Comparison of ENCODE assay signal across 1 cellular context in the genomic region with DNA sequence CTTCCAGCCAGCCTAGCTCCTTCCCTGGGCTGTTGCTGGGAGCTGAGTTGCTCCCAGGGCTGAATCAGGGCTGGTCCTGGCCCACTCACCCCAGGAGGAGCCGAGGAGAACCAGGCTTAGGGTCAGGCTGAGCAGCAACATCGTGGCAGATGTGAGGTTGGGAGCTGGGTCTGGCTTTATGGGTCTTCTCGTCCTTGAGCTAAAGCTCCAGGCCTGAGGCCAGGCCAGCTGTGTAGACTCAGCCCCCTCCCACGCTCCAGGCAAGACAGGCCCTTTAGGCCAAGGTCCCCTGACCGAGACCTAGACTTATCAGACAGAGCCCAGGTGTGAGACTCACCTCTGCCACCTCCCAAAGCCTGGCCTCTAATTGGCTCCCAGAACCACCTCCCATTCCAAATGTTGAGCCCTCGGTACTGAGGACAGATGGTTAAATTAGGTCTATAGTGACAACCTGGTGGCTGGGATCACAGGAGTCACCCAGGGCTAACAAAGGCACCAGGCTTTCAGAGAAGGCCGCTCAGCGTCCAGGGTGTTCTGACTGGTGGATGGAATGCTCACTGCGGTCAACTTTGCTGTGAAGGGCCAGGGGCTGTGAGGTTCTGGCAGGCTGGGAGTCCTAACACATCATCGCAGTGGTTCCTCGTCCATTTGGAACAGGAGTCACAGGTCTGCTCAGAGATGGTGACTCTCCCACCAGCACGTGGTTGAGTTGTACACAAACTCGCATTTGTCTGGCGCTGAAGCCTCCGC.
TF ChIP-seq lines count a peak whose summit lies in the region.

A gene (minus strand): TSS at position 151 of the 750 bp plus-strand sequence. CDS start 10 bp downstream, at position 141.

TF ChIP-seq in GM23338, 12 proteins besides CTCF, POLR2A, EP300 and RAD21 (continued from another document):
- TF ChIP-seq, protein P1, sequence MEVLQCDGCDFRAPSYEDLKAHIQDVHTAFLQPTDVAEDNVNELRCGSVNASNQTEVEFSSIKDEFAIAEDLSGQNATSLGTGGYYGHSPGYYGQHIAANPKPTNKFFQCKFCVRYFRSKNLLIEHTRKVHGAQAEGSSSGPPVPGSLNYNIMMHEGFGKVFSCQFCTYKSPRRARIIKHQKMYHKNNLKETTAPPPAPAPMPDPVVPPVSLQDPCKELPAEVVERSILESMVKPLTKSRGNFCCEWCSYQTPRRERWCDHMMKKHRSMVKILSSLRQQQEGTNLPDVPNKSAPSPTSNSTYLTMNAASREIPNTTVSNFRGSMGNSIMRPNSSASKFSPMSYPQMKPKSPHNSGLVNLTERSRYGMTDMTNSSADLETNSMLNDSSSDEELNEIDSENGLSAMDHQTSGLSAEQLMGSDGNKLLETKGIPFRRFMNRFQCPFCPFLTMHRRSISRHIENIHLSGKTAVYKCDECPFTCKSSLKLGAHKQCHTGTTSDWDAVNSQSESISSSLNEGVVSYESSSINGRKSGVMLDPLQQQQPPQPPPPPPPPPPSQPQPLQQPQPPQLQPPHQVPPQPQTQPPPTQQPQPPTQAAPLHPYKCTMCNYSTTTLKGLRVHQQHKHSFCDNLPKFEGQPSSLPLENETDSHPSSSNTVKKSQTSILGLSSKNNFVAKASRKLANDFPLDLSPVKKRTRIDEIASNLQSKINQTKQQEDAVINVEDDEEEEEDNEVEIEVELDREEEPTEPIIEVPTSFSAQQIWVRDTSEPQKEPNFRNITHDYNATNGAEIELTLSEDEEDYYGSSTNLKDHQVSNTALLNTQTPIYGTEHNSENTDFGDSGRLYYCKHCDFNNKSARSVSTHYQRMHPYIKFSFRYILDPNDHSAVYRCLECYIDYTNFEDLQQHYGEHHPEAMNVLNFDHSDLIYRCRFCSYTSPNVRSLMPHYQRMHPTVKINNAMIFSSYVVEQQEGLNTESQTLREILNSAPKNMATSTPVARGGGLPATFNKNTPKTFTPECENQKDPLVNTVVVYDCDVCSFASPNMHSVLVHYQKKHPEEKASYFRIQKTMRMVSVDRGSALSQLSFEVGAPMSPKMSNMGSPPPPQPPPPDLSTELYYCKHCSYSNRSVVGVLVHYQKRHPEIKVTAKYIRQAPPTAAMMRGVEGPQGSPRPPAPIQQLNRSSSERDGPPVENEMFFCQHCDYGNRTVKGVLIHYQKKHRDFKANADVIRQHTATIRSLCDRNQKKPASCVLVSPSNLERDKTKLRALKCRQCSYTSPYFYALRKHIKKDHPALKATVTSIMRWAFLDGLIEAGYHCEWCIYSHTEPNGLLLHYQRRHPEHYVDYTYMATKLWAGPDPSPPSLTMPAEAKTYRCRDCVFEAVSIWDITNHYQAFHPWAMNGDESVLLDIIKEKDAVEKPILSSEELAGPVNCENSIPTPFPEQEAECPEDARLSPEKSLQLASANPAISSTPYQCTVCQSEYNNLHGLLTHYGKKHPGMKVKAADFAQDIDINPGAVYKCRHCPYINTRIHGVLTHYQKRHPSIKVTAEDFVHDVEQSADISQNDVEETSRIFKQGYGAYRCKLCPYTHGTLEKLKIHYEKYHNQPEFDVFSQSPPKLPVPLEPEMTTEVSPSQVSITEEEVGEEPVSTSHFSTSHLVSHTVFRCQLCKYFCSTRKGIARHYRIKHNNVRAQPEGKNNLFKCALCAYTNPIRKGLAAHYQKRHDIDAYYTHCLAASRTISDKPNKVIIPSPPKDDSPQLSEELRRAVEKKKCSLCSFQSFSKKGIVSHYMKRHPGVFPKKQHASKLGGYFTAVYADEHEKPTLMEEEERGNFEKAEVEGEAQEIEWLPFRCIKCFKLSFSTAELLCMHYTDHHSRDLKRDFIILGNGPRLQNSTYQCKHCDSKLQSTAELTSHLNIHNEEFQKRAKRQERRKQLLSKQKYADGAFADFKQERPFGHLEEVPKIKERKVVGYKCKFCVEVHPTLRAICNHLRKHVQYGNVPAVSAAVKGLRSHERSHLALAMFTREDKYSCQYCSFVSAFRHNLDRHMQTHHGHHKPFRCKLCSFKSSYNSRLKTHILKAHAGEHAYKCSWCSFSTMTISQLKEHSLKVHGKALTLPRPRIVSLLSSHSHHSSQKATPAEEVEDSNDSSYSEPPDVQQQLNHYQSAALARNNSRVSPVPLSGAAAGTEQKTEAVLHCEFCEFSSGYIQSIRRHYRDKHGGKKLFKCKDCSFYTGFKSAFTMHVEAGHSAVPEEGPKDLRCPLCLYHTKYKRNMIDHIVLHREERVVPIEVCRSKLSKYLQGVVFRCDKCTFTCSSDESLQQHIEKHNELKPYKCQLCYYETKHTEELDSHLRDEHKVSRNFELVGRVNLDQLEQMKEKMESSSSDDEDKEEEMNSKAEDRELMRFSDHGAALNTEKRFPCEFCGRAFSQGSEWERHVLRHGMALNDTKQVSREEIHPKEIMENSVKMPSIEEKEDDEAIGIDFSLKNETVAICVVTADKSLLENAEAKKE (CRISPR knock-in tag; IDR thresholded peaks at IDR 0.05) = no peak
- TF ChIP-seq EZH2 (IDR thresholded peaks at IDR 0.05; ENCODE audit: low read depth, unreplicated experiment) = no peak
- TF ChIP-seq EZH2phosphoT487 (IDR thresholded peaks at IDR 0.05; ENCODE audit: unreplicated experiment) = no peak
- TF ChIP-seq, protein P2, sequence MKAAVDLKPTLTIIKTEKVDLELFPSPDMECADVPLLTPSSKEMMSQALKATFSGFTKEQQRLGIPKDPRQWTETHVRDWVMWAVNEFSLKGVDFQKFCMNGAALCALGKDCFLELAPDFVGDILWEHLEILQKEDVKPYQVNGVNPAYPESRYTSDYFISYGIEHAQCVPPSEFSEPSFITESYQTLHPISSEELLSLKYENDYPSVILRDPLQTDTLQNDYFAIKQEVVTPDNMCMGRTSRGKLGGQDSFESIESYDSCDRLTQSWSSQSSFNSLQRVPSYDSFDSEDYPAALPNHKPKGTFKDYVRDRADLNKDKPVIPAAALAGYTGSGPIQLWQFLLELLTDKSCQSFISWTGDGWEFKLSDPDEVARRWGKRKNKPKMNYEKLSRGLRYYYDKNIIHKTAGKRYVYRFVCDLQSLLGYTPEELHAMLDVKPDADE (IDR thresholded peaks at IDR 0.05) = no peak
- no peak for TF ChIP-seq JUNB (IDR thresholded peaks at IDR 0.05; ENCODE audit: unreplicated experiment)
- no peak for TF ChIP-seq ZNF114 (CRISPR knock-in tag; IDR thresholded peaks at IDR 0.05)
- TF ChIP-seq STAT1 (IDR thresholded peaks at IDR 0.05; ENCODE audit: unreplicated experiment) = no peak
- TF ChIP-seq ZNF331 (CRISPR knock-in tag; IDR thresholded peaks at IDR 0.05; ENCODE audit: low read depth) = no peak
- TF ChIP-seq CREB1 (CRISPR knock-in tag; IDR thresholded peaks at IDR 0.05; ENCODE audit: low read depth) = no peak
- TF ChIP-seq, protein P3, sequence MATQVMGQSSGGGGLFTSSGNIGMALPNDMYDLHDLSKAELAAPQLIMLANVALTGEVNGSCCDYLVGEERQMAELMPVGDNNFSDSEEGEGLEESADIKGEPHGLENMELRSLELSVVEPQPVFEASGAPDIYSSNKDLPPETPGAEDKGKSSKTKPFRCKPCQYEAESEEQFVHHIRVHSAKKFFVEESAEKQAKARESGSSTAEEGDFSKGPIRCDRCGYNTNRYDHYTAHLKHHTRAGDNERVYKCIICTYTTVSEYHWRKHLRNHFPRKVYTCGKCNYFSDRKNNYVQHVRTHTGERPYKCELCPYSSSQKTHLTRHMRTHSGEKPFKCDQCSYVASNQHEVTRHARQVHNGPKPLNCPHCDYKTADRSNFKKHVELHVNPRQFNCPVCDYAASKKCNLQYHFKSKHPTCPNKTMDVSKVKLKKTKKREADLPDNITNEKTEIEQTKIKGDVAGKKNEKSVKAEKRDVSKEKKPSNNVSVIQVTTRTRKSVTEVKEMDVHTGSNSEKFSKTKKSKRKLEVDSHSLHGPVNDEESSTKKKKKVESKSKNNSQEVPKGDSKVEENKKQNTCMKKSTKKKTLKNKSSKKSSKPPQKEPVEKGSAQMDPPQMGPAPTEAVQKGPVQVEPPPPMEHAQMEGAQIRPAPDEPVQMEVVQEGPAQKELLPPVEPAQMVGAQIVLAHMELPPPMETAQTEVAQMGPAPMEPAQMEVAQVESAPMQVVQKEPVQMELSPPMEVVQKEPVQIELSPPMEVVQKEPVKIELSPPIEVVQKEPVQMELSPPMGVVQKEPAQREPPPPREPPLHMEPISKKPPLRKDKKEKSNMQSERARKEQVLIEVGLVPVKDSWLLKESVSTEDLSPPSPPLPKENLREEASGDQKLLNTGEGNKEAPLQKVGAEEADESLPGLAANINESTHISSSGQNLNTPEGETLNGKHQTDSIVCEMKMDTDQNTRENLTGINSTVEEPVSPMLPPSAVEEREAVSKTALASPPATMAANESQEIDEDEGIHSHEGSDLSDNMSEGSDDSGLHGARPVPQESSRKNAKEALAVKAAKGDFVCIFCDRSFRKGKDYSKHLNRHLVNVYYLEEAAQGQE (IDR thresholded peaks at IDR 0.05; ENCODE audit: unreplicated experiment) = no peak
